ENCODE assay signal across 8 cellular contexts in the genomic region with DNA sequence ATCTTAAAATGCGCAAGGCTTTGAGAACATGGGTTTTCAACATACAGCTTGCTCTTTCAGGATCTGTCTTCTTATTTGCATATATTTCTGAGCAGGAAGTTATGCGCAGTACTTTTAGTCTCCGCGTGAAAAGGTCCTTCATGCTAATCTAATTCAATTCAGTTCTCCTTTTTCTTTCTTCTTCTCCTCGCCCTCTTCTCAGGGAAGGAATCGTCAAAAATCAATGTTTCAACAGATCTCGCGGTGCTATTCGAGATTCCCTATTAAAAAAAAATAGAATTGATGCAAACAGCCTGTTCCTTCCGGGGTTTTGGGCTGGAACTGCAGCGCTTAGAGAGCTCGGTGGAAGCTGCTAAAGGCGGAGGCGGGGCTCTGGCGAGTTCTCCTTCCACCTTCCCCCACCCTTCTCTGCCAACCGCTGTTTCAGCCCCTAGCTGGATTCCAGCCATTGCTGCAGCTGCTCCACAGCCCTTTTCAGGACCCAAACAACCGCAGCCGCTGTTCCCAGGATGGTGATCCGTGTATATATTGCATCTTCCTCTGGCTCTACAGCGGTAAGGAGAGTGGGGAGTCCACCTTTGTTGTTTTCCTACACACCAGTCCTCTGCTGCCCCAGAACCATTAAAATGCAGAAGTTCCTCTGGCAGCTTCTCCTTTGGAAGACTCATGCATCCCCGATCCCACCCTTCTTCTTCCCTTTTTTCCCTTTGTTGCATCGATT. TPM values are rescaled to one million over a fixed set of nuclear protein-coding genes. Genes with fewer than 3 reads are reported as not detected.
DNase-seq lines count a peak whose midpoint lies in the region; ATAC-seq and TF ChIP-seq lines count a peak whose summit lies in the region.

A gene with protein sequence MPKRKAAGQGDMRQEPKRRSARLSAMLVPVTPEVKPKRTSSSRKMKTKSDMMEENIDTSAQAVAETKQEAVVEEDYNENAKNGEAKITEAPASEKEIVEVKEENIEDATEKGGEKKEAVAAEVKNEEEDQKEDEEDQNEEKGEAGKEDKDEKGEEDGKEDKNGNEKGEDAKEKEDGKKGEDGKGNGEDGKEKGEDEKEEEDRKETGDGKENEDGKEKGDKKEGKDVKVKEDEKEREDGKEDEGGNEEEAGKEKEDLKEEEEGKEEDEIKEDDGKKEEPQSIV (minus strand): TSS at position 222 of the 721 bp plus-strand sequence. CDS start 80,364 bp downstream, outside the sequence.
TSS of gene SH3BGRL (plus strand) at position 411 of the 721 bp plus-strand sequence. CDS start at position 510, 99 bp downstream.

- DNase-seq in DMS153 treated with DMSO at 0.1 percent for 48 hours (lab: John Stamatoyannopoulos, UW; ENCODE audit: unreplicated experiment) (peak; percentile 31), T follicular helper cell (ENCODE audit: low read depth) (peak; percentile 55), amniotic stem cell (lab: John Stamatoyannopoulos, UW) (peak; percentile 76), left ventricle myocardium superior (peak; percentile 85), progenitor cell of endocrine pancreas (ENCODE audit: low spot score, unreplicated experiment) (peak; percentile 30)
- peak; percentile 81 for DNase-seq in Jurkat, Clone E6-1 (ENCODE audit: low read depth, low spot score)

- peaks cover 14% of the 10 kb centered on the region for H3K4me1 Mint-ChIP-seq in progenitor cell of endocrine pancreas (ENCODE audit: low read depth)

- H3K27ac Mint-ChIP-seq in progenitor cell of endocrine pancreas, result peak within 1 kb of the TSS; percentile 98

- H3K4me3 ChIP-seq in Jurkat, Clone E6-1 (ENCODE audit: low read length), result peak within 1 kb of the TSS; percentile 81
- peak within 1 kb of the TSS; percentile 70 for H3K4me3 ChIP-seq in urinary bladder (ENCODE audit: low read depth, low read length)

- no peaks in the 10 kb centered on the region for H3K36me3 ChIP-seq in urinary bladder (ENCODE audit: insufficient read depth)

- H3K27me3 Mint-ChIP-seq in progenitor cell of endocrine pancreas, result no peaks in the 10 kb centered on the region

- H3K9me3 Mint-ChIP-seq in progenitor cell of endocrine pancreas (ENCODE audit: low read depth), result peaks cover 19% of the 10 kb centered on the region

- H3K4me3 Mint-ChIP-seq in progenitor cell of endocrine pancreas (ENCODE audit: low read depth), result peak within 1 kb of the TSS; percentile 91

- intact Hi-C loops in left ventricle myocardium superior (cut with micrococcal nuclease), result no loop called here

- peak within 1 kb of the TSS; percentile 56 for H3K27ac ChIP-seq in urinary bladder (ENCODE audit: low read depth)

- H3K36me3 Mint-ChIP-seq in progenitor cell of endocrine pancreas (ENCODE audit: insufficient read depth), result peaks cover 6% of the 10 kb centered on the region

- WGBS in urinary bladder, result under 1% methylated on average over 22 of the region's 22 CpGs

- ATAC-seq in GM21528 (IDR thresholded peaks at IDR 0.05; ENCODE audit: low FRiP score, unreplicated experiment), result peak; percentile 97
- ATAC-seq in left ventricle myocardium superior, result peak; percentile 100

- TF ChIP-seq CTCF in progenitor cell of endocrine pancreas (IDR thresholded peaks at IDR 0.05; ENCODE audit: unreplicated experiment), result no peak

- H3K4me1 ChIP-seq in urinary bladder (ENCODE audit: insufficient read depth), result no peaks in the 10 kb centered on the region

RNA-seq across cellular contexts. Expression of the first gene that starts in this region (rescaled TPM):
- 43.5 TPM for polyA plus RNA-seq in Jurkat, Clone E6-1 (2012; ENCODE audit: insufficient read depth, insufficient read length)
- total RNA-seq in left ventricle myocardium superior (2.3 TPM), progenitor cell of endocrine pancreas (7.9 and 10.0 TPM in 2 replicates), urinary bladder (4.9 TPM)
- 14.5 TPM for polyA plus RNA-seq in urinary bladder

RNA-seq across cellular contexts. Expression of gene SH3BGRL, which starts in this region (rescaled TPM):
- polyA plus RNA-seq in Jurkat, Clone E6-1 (2012; ENCODE audit: insufficient read depth, insufficient read length), result 118 TPM
- total RNA-seq in left ventricle myocardium superior, result 25.6 TPM
- total RNA-seq in progenitor cell of endocrine pancreas, result 93.1 and 105 TPM in 2 replicates
- 286 TPM for total RNA-seq in urinary bladder
- polyA plus RNA-seq in urinary bladder, result 262 TPM

Comparison
In these comparisons a context has a peak if more than half of its experiments do, and no peak if none do; other contexts are left out.
1. Peak in every context shown above with its lines: DNase-seq, ATAC-seq, H3K4me3 ChIP-seq and H3K27ac ChIP-seq.
2. DNase-seq: peak in every context shown above with its lines; median percentile 85 in left ventricle myocardium superior; 81 in Jurkat, Clone E6-1; 76 in amniotic stem cell; 55 in T follicular helper cell; 31 in DMS153 treated with DMSO at 0.1 percent for 48 hours; 30 in progenitor cell of endocrine pancreas.